23 cellular contexts compared by ENCODE assay signal in the genomic region with DNA sequence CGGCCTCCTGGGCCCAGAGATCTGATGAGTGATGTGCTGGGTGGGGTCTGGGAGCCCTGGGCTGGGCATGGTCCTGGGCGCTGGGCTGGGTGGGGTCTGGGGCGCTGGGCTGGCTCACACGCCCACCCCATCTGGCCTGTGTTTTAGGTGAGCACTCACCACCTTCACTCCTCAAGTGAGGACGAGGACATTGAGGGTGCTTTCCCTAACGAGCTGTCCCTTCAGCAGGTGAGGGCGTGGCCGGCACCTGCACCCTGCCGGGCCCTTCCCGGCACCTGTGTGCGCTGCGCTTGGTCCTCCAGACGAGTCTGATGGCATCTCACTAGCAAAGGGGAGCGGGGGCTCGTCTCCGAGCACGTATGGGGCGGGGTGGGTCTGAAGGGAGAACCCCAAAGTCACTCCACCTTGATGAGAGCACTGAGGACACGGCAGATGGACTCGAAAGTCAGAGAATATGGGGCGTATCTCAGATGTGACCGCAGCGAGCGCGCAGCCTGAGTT. TPM values are rescaled to one million over a fixed set of nuclear protein-coding genes. Genes with fewer than 3 reads are reported as not detected.
DNase-seq lines count a peak whose midpoint lies in the region; ATAC-seq and TF ChIP-seq lines count a peak whose summit lies in the region.
"Had no signal": no experiment of that assay in that cellular context is flagged by ENCODE, and none has a peak within 500 bp of the region (broad histone marks: within the 10 kb centered on the region; RNA-seq: fewer than 3 reads in every experiment).

No MANE protein-coding gene starts in this region.

- no peak for TF ChIP-seq POLR2A in right lobe of liver (IDR thresholded peaks at IDR 0.05)

- DNase-seq in GM06990 (ENCODE audit: extremely low read depth, insufficient read length) (peak; percentile 10), RWPE2 (ENCODE audit: low spot score) (peak; percentile 50), right lobe of liver (peak in 2 of 3 donors; percentile 14 to 41), upper lobe of right lung (no peak), NOMO-1 (lab: John Stamatoyannopoulos, UW; ENCODE audit: unreplicated experiment in 2 of 2) (no peak)
- DNase-seq: DND-41, MG63, NCI-H1048, NCI-H1417 treated with DMSO at 0.1 percent for 48 hours, NCI-H187, NCI-H446, NCI-H526, PC-3, RPMI8226, T-cell had no signal

- H3K4me3 ChIP-seq in GM06990 (replicated peaks; ENCODE audit: low read depth, low read length) (no peak overlapping the region), RWPE2 (ENCODE audit: severe bottlenecking) (no peak overlapping the region), right lobe of liver (no peak overlapping the region), upper lobe of right lung (no peak overlapping the region)
- H3K4me3 ChIP-seq: K562, MG63, SJCRH30 had no signal

- intact Hi-C loops in right lobe of liver (cut with DNase I) (no loop called here), upper lobe of right lung (cut with DNase I) (no loop called here)

- H3K9me3 ChIP-seq in RWPE2 (ENCODE audit: severe bottlenecking) = no peaks in the 10 kb centered on the region
- no peaks in the 10 kb centered on the region for H3K9me3 ChIP-seq in right lobe of liver
- no peaks in the 10 kb centered on the region for H3K9me3 ChIP-seq in upper lobe of right lung
- H3K9me3 ChIP-seq: MG63, SJCRH30 had no signal

- TF ChIP-seq CTCF in GM06990 (IDR thresholded peaks at IDR 0.05; ENCODE audit: insufficient read depth, low read length, poor library complexity, severe bottlenecking) = no peak
- TF ChIP-seq CTCF in RWPE2 (IDR thresholded peaks at IDR 0.05; ENCODE audit: poor library complexity, severe bottlenecking) = no peak
- no peak for TF ChIP-seq CTCF in right lobe of liver (IDR thresholded peaks at IDR 0.05)
- no peak for TF ChIP-seq CTCF in upper lobe of right lung (IDR thresholded peaks at IDR 0.05)

- WGBS in right lobe of liver (ENCODE audit: insufficient coverage, low coverage, low lambda C conversion rate, missing lambda C conversion rate) = 90% methylated on average over 11 of the region's 25 CpGs

- H3K27ac ChIP-seq in RWPE2 (ENCODE audit: poor library complexity, severe bottlenecking) (no peak overlapping the region), right lobe of liver (no peak overlapping the region), upper lobe of right lung (no peak overlapping the region)
- H3K27ac ChIP-seq: SJCRH30 had no signal

- H3K27me3 ChIP-seq in GM06990 (replicated peaks; ENCODE audit: control insufficient read depth, insufficient read depth, low read length) (no peaks in the 10 kb centered on the region), RWPE2 (ENCODE audit: insufficient read depth, poor library complexity, severe bottlenecking) (no peaks in the 10 kb centered on the region), right lobe of liver (no peaks in the 10 kb centered on the region), upper lobe of right lung (no peaks in the 10 kb centered on the region)
- H3K27me3 ChIP-seq: MG63, SJCRH30 had no signal

- no peaks in the 10 kb centered on the region for H3K4me1 ChIP-seq in RWPE2 (ENCODE audit: insufficient read depth, poor library complexity, severe bottlenecking)
- H3K4me1 ChIP-seq in right lobe of liver = no peaks in the 10 kb centered on the region
- no peaks in the 10 kb centered on the region for H3K4me1 ChIP-seq in upper lobe of right lung

- H3K36me3 ChIP-seq in GM06990 (ENCODE audit: control insufficient read depth, insufficient read depth, low read length) (peaks cover 54% of the 10 kb centered on the region), RWPE2 (ENCODE audit: low read depth) (peaks cover 48% of the 10 kb centered on the region), right lobe of liver (peaks cover 13 to 76% (median 45%) of the 10 kb centered on the region in 4 donors), upper lobe of right lung (peaks cover 83% of the 10 kb centered on the region)

- no peak for ATAC-seq in RWPE2 (ENCODE audit: low read depth)
- ATAC-seq in right lobe of liver = peak in 3 of 4 donors; percentile 1 to 17 (median 2)
- peak; percentile 3 for ATAC-seq in upper lobe of right lung
- ATAC-seq in GM21515 (IDR thresholded peaks at IDR 0.05; ENCODE audit: unreplicated experiment) = no peak
- ATAC-seq in HG03432 (IDR thresholded peaks at IDR 0.05; ENCODE audit: unreplicated experiment) = no peak
- ATAC-seq: CD8-positive, alpha-beta T cell; K562; PC-3; T-cell had no signal

RNA-seq across cellular contexts. Expression of a gene that starts 37.9 kb away (rescaled TPM):
- 10 to 100 TPM; 18.3 to 28.9 (median 22.8) TPM for total RNA-seq in right lobe of liver
- total RNA-seq in upper lobe of right lung = 69.4 TPM

RNA-seq across cellular contexts. Expression of a gene that starts 44.5 kb away (rescaled TPM):
- total RNA-seq in right lobe of liver (10 to 100 TPM in 1 of 6 experiments, 1 to 10 TPM in 5; 1.0 to 19.2 (median 2.2) TPM), upper lobe of right lung (2.6 TPM)
- total RNA-seq: G401, LHCN-M2, SJCRH30 had no signal

RNA-seq across cellular contexts. Expression of a gene that starts 49.8 kb away (rescaled TPM):
- total RNA-seq in right lobe of liver (not detected), upper lobe of right lung (not detected)
- total RNA-seq: CD8-positive, alpha-beta T cell; H4; K562; LHCN-M2; PC-3; SJCRH30 had no signal

Comparison
In these comparisons a context has a peak if more than half of its experiments do, and no peak if none do; other contexts are left out.
1. DNase-seq: peak in GM06990 (single experiment), RWPE2 (single experiment) and right lobe of liver (2 of 3); none in upper lobe of right lung (single experiment) and NOMO-1 (0 of 2).
2. ATAC-seq: peak in right lobe of liver (3 of 4) and upper lobe of right lung (single experiment); none in RWPE2 (single experiment), GM21515 (single experiment) and HG03432 (single experiment).